In genomic region chr11:113555071-113555739, GRCh38 we compare ENCODE assay signal across 23 cellular contexts.
DNase-seq lines count a peak whose midpoint lies in the region; ATAC-seq and TF ChIP-seq lines count a peak whose summit lies in the region.
"Had no signal": no experiment of that assay in that cellular context is flagged by ENCODE, and none has a peak within 500 bp of the region (broad histone marks: within the 10 kb centered on the region; RNA-seq: fewer than 3 reads in every experiment).

No MANE protein-coding gene starts in this region.

- H3K9me3 Mint-ChIP-seq in activated CD8-positive, alpha-beta T cell treated with anti-CD3 and anti-CD28 coated beads for 36 hours = no peaks in the 10 kb centered on the region
- H3K9me3 Mint-ChIP-seq: activated T-cell treated with anti-CD3 and anti-CD28 coated beads, Interleukin-2, amount 50 U/mL, for 4 hours had no signal

- TF ChIP-seq EP300 in ovary (IDR thresholded peaks at IDR 0.05) = no peak

- no peaks in the 10 kb centered on the region for H3K4me1 Mint-ChIP-seq in activated CD8-positive, alpha-beta T cell treated with anti-CD3 and anti-CD28 coated beads for 36 hours (ENCODE audit: low read depth)
- H3K4me1 Mint-ChIP-seq: CD14-positive monocyte had no signal

- no peaks in the 10 kb centered on the region for H3K4me1 ChIP-seq in mucosa of descending colon (ENCODE audit: low read depth)
- no peaks in the 10 kb centered on the region for H3K4me1 ChIP-seq in ovary (ENCODE audit: insufficient read depth)
- H3K4me1 ChIP-seq: breast epithelium, lower lobe of right lung, prostate gland had no signal

- H3K4me3 ChIP-seq in WERI-Rb-1 (ENCODE audit: low read depth, low read length) (no peak overlapping the region), mucosa of descending colon (no peak overlapping the region), ovary (no peak overlapping the region)
- H3K4me3 ChIP-seq: breast epithelium, HAP-1, lower lobe of right lung, prostate gland, tibial nerve had no signal

- ATAC-seq in mucosa of descending colon = peak; percentile 62
- ATAC-seq in activated CD8-positive, alpha-beta T cell treated with anti-CD3 and anti-CD28 coated beads for 36 hours = no peak
- ATAC-seq: activated T-cell treated with anti-CD3 and anti-CD28 coated beads, Interleukin-2, amount 50 U/mL, for 4 hours; lower lobe of right lung; PC-3 had no signal

- H3K36me3 Mint-ChIP-seq in activated CD8-positive, alpha-beta T cell treated with anti-CD3 and anti-CD28 coated beads for 36 hours (ENCODE audit: low read depth) = no peaks in the 10 kb centered on the region
- H3K36me3 Mint-ChIP-seq: CD14-positive monocyte had no signal

- H3K36me3 ChIP-seq in WERI-Rb-1 = no peaks in the 10 kb centered on the region
- H3K36me3 ChIP-seq in mucosa of descending colon (ENCODE audit: low read depth) = no peaks in the 10 kb centered on the region
- no peaks in the 10 kb centered on the region for H3K36me3 ChIP-seq in ovary
- H3K36me3 ChIP-seq: breast epithelium, HAP-1, lower lobe of right lung, prostate gland, tibial nerve had no signal

- intact Hi-C loops in mucosa of descending colon (cut with DNase I, micrococcal nuclease) = no loop called here
- intact Hi-C loops in ovary (cut with DNase I) = no loop called here
- intact Hi-C loops in activated CD8-positive, alpha-beta T cell treated with anti-CD3 and anti-CD28 coated beads for 36 hours (cut with micrococcal nuclease) = no loop called here

- no peak overlapping the region for H3K4me3 Mint-ChIP-seq in activated CD8-positive, alpha-beta T cell treated with anti-CD3 and anti-CD28 coated beads for 36 hours
- H3K4me3 Mint-ChIP-seq: activated T-cell treated with anti-CD3 and anti-CD28 coated beads, Interleukin-2, amount 50 U/mL, for 4 hours; CD14-positive monocyte had no signal

- H3K27me3 ChIP-seq in WERI-Rb-1 (ENCODE audit: insufficient read depth, low read depth, severe bottlenecking) = no peaks in the 10 kb centered on the region
- H3K27me3 ChIP-seq in ovary = no peaks in the 10 kb centered on the region
- H3K27me3 ChIP-seq: breast epithelium, tibial nerve had no signal

- POLR2A ChIA-PET in activated CD8-positive, alpha-beta T cell treated with anti-CD3 and anti-CD28 coated beads for 36 hours (lab: Charles Lee) = no interaction called here

- peak; percentile 76 for DNase-seq in LHCN-M2 (ENCODE audit: low read depth)
- peak; percentile 91 for DNase-seq in NCI-H526 treated with DMSO at 0.1 percent for 48 hours (lab: John Stamatoyannopoulos, UW)
- no peak for DNase-seq in WERI-Rb-1
- DNase-seq in mucosa of descending colon = no peak
- DNase-seq in iPS-NIHi7 (ENCODE audit: extremely low spot score) = no peak
- DNase-seq in ovary = no peak
- no peak for DNase-seq in activated CD8-positive, alpha-beta T cell treated with anti-CD3 and anti-CD28 coated beads for 36 hours
- DNase-seq in kidney glomerular epithelial cell (lab: John Stamatoyannopoulos, UW) = no peak
- DNase-seq: activated CD8-positive, alpha-beta memory T cell treated with anti-CD3 and anti-CD28 coated beads for 24 hours; activated naive CD4-positive, alpha-beta T cell treated with Interleukin-2 at 50 U/mL for 16 hours; activated T-cell treated with anti-CD3 and anti-CD28 coated beads, Interleukin-2, amount 50 U/mL, for 4 hours; effector memory CD4-positive, alpha-beta T cell; hippocampal formation; lower lobe of right lung; MV-4-11; NCI-H1930; PC-3; T-helper 1 cell had no signal

- TF ChIP-seq CTCF in WERI-Rb-1 (IDR thresholded peaks at IDR 0.05; ENCODE audit: low read depth, low read length) (no peak), mucosa of descending colon (IDR thresholded peaks at IDR 0.05) (no peak), ovary (IDR thresholded peaks at IDR 0.05) (no peak)
- TF ChIP-seq CTCF in activated CD8-positive, alpha-beta T cell treated with anti-CD3 and anti-CD28 coated beads for 36 hours (IDR thresholded peaks at IDR 0.05) = no peak

- H3K27me3 Mint-ChIP-seq in activated CD8-positive, alpha-beta T cell treated with anti-CD3 and anti-CD28 coated beads for 36 hours = peaks cover 2% of the 10 kb centered on the region

- peak overlapping the region; percentile 23; the same call in 1 of the 2 replicates for H3K27ac ChIP-seq in WERI-Rb-1
- no peak overlapping the region for H3K27ac ChIP-seq in ovary
- H3K27ac ChIP-seq: breast epithelium, lower lobe of right lung, prostate gland, tibial nerve had no signal

- H3K27ac Mint-ChIP-seq in activated CD8-positive, alpha-beta T cell treated with anti-CD3 and anti-CD28 coated beads for 36 hours = no peak overlapping the region
- H3K27ac Mint-ChIP-seq: CD14-positive monocyte had no signal

- TF ChIP-seq POLR2A in ovary (IDR thresholded peaks at IDR 0.05) = no peak

- H3K9me3 ChIP-seq in WERI-Rb-1 (ENCODE audit: severe bottlenecking) = no peaks in the 10 kb centered on the region
- H3K9me3 ChIP-seq in mucosa of descending colon = no peaks in the 10 kb centered on the region
- H3K9me3 ChIP-seq in ovary = no peaks in the 10 kb centered on the region
- H3K9me3 ChIP-seq: breast epithelium, HAP-1, lower lobe of right lung, prostate gland, tibial nerve had no signal

- CTCF ChIA-PET in activated CD8-positive, alpha-beta T cell treated with anti-CD3 and anti-CD28 coated beads for 36 hours (lab: Charles Lee) = no interaction called here

- WGBS in ovary, 3 donors = 41 to 47% (median 45%) methylated on average over 3 of the region's 3 CpGs

Comparison
In these comparisons a context has a peak if more than half of its experiments do, and no peak if none do; other contexts are left out.
1. DNase-seq: peak in LHCN-M2 (single experiment) and NCI-H526 treated with DMSO at 0.1 percent for 48 hours (single experiment); none in WERI-Rb-1 (single experiment), mucosa of descending colon (0 of 3), iPS-NIHi7 (single experiment), ovary (0 of 5), activated CD8-positive, alpha-beta T cell treated with anti-CD3 and anti-CD28 coated beads for 36 hours (single experiment) and kidney glomerular epithelial cell (single experiment).